14 cellular contexts compared by ENCODE assay signal in the genomic region with DNA sequence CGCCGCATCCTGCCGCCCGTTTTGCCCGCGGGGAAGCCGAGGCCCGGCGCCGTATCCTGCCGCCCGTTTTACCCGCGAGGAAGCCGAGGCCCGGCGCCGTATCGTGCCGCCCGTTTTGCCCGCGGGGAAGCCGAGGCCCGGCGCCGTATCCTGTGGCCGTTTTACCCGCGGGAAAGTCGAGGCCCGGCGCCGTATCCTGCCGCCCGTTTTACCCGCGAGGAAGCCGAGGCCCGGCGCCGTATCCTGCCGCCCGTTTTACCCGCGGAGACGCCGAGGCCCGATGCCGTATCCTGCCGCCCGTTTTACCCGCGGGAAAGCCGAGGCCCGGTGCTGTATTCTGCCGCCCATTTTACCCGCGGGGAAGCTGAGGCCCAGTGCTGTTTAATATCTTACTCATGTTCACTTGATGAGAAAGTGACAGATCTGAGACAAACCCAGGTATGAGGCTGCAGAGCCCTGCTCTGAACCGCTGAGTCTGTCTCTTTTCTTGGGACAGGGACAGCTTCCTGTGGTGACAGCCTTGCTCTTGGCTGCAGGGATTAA.
DNase-seq lines count a peak whose midpoint lies in the region; ATAC-seq and TF ChIP-seq lines count a peak whose summit lies in the region.
"Had no signal": no experiment of that assay in that cellular context is flagged by ENCODE, and none has a peak within 500 bp of the region (broad histone marks: within the 10 kb centered on the region; RNA-seq: fewer than 3 reads in every experiment).

No MANE protein-coding gene starts in this region.

- no peaks in the 10 kb centered on the region for H3K36me3 ChIP-seq in RWPE2 (ENCODE audit: low read depth)
- H3K36me3 ChIP-seq in fibroblast of lung (ENCODE audit: control insufficient read depth, insufficient read depth, low read length): no peaks in the 10 kb centered on the region
- H3K36me3 ChIP-seq in thyroid gland: no peaks in the 10 kb centered on the region
- H3K36me3 ChIP-seq: SJSA1, upper lobe of left lung had no signal

- H3K4me1 ChIP-seq in RWPE2 (ENCODE audit: insufficient read depth, poor library complexity, severe bottlenecking) (peaks cover 4% of the 10 kb centered on the region), fibroblast of lung (ENCODE audit: control insufficient read depth, extremely low read depth, insufficient read depth, low read length) (no peaks in the 10 kb centered on the region), thyroid gland (no peaks in the 10 kb centered on the region)
- H3K4me1 ChIP-seq: SJSA1, upper lobe of left lung had no signal

- no peak for TF ChIP-seq CTCF in RWPE2 (IDR thresholded peaks at IDR 0.05; ENCODE audit: poor library complexity, severe bottlenecking)
- TF ChIP-seq CTCF in fibroblast of lung (conservative IDR thresholded peaks at IDR 0.05 in 1 of 2, IDR thresholded peaks at IDR 0.05 in 1 of 2; ENCODE audit: low read depth in 1 of 2, low read length in 2 of 2): no peak
- no peak for TF ChIP-seq CTCF in thyroid gland (IDR thresholded peaks at IDR 0.05)

- no peaks in the 10 kb centered on the region for H3K36me3 Mint-ChIP-seq in activated T-cell treated with anti-CD3 and anti-CD28 coated beads, Interleukin-2, amount 50 U/mL, for 4 hours (ENCODE audit: insufficient read depth)

- no peaks in the 10 kb centered on the region for H3K4me1 Mint-ChIP-seq in activated T-cell treated with anti-CD3 and anti-CD28 coated beads, Interleukin-2, amount 50 U/mL, for 4 hours (ENCODE audit: low read depth)

- H3K4me3 ChIP-seq in RWPE2 (ENCODE audit: severe bottlenecking) (no peak overlapping the region), fibroblast of lung (replicated peaks in 1 of 4; ENCODE audit: control extremely low read depth in 1 of 4, insufficient read depth in 1 of 4, low read depth in 3 of 4, low read length in 4 of 4) (peak overlapping the region in 1 of 4 experiments; percentile 25), thyroid gland (replicated peaks in 1 of 3) (no peak overlapping the region)
- H3K4me3 ChIP-seq: SJSA1 had no signal

- no peak for DNase-seq in activated T-cell treated with anti-CD3 and anti-CD28 coated beads, Interleukin-2, amount 50 U/mL, for 4 hours
- DNase-seq in activated T-cell treated with anti-CD3 and anti-CD28 coated beads for 4 hours (no peak), RWPE2 (ENCODE audit: low spot score) (peak; percentile 66), fibroblast of lung (ENCODE audit: low read depth in 2 of 2) (peak; percentile 16 to 51), thyroid gland (no peak), activated gamma-delta T cell treated with Interleukin-2 at 50 U/mL for 16 hours (no peak)
- DNase-seq in stimulated activated CD4-positive, alpha-beta T cell treated with anti-CD3 and anti-CD28 coated beads, Interleukin-4, amount 100 ng/mL, for 1 hour: peak; percentile 5
- DNase-seq: GOT3, Kasumi-1, NCI-H510A treated with DMSO at 0.1 percent for 48 hours had no signal

- peaks cover 7% of the 10 kb centered on the region for H3K9me3 ChIP-seq in RWPE2 (ENCODE audit: severe bottlenecking)
- H3K9me3 ChIP-seq in fibroblast of lung (ENCODE audit: control insufficient read depth, insufficient read depth, low read depth, low read length): no peaks in the 10 kb centered on the region
- H3K9me3 ChIP-seq in thyroid gland: no peaks in the 10 kb centered on the region

- peak overlapping the region; percentile 3 for H2AFZ ChIP-seq in fibroblast of lung (ENCODE audit: low read length)

- WGBS in thyroid gland, 2 donors: 16 to 40% methylated on average over 2 to 40 of the region's 60 CpGs

- no peak for TF ChIP-seq POLR2A in thyroid gland (IDR thresholded peaks at IDR 0.05)

- H4K20me1 ChIP-seq in fibroblast of lung (ENCODE audit: control insufficient read depth, extremely low read depth, insufficient read depth, low read length): no peaks in the 10 kb centered on the region

- peaks cover 5% of the 10 kb centered on the region for H3K27me3 Mint-ChIP-seq in activated T-cell treated with anti-CD3 and anti-CD28 coated beads, Interleukin-2, amount 50 U/mL, for 4 hours (ENCODE audit: low read depth)

- H3K4me3 Mint-ChIP-seq in activated T-cell treated with anti-CD3 and anti-CD28 coated beads, Interleukin-2, amount 50 U/mL, for 4 hours: no peak overlapping the region

- H3K4me2 ChIP-seq in fibroblast of lung (ENCODE audit: extremely low read depth, insufficient read depth, low read length): no peak overlapping the region

- peak; percentile 27 to 43 for ATAC-seq in activated T-cell treated with anti-CD3 and anti-CD28 coated beads, Interleukin-2, amount 50 U/mL, for 4 hours
- ATAC-seq in RWPE2 (ENCODE audit: low read depth) (peak; percentile 12; the same call in 2 of the 3 replicates), GM21576 (IDR thresholded peaks at IDR 0.05; ENCODE audit: unreplicated experiment) (no peak)
- ATAC-seq: activated CD4-positive, CD25-positive, alpha-beta regulatory T cell treated with anti-CD3 and anti-CD28 coated beads, Interleukin-2, amount 50 U/mL, for 24 hours had no signal

- no peaks in the 10 kb centered on the region for H3K79me2 ChIP-seq in fibroblast of lung (ENCODE audit: control insufficient read depth, insufficient read depth, low read length)

- H3K9ac ChIP-seq in fibroblast of lung (ENCODE audit: insufficient read depth, low read length): no peak overlapping the region

- H3K9me3 Mint-ChIP-seq in activated T-cell treated with anti-CD3 and anti-CD28 coated beads, Interleukin-2, amount 50 U/mL, for 4 hours: no peaks in the 10 kb centered on the region

- intact Hi-C loops in thyroid gland (cut with DNase I): no loop called here

- no peak overlapping the region for H3K27ac ChIP-seq in RWPE2 (ENCODE audit: poor library complexity, severe bottlenecking)
- H3K27ac ChIP-seq in fibroblast of lung (ENCODE audit: insufficient read depth, low read length): no peak overlapping the region
- H3K27ac ChIP-seq in thyroid gland: no peak overlapping the region
- H3K27ac ChIP-seq: SJSA1, upper lobe of left lung had no signal

- peaks cover 3% of the 10 kb centered on the region for H3K27me3 ChIP-seq in RWPE2 (ENCODE audit: insufficient read depth, poor library complexity, severe bottlenecking)
- peaks cover 7% of the 10 kb centered on the region for H3K27me3 ChIP-seq in fibroblast of lung (ENCODE audit: control insufficient read depth, insufficient read depth, low read length)
- H3K27me3 ChIP-seq in thyroid gland: no peaks in the 10 kb centered on the region
- H3K27me3 ChIP-seq: upper lobe of left lung had no signal

Comparison
In these comparisons a context has a peak if more than half of its experiments do, and no peak if none do; other contexts are left out.
1. DNase-seq: peak in RWPE2 (single experiment), fibroblast of lung (2 of 2) and stimulated activated CD4-positive, alpha-beta T cell treated with anti-CD3 and anti-CD28 coated beads, Interleukin-4, amount 100 ng/mL, for 1 hour (single experiment); none in activated T-cell treated with anti-CD3 and anti-CD28 coated beads, Interleukin-2, amount 50 U/mL, for 4 hours (single experiment), activated T-cell treated with anti-CD3 and anti-CD28 coated beads for 4 hours (single experiment), thyroid gland (0 of 2) and activated gamma-delta T cell treated with Interleukin-2 at 50 U/mL for 16 hours (single experiment).